Comparison of ENCODE assay signal across 8 cellular contexts in the genomic region with DNA sequence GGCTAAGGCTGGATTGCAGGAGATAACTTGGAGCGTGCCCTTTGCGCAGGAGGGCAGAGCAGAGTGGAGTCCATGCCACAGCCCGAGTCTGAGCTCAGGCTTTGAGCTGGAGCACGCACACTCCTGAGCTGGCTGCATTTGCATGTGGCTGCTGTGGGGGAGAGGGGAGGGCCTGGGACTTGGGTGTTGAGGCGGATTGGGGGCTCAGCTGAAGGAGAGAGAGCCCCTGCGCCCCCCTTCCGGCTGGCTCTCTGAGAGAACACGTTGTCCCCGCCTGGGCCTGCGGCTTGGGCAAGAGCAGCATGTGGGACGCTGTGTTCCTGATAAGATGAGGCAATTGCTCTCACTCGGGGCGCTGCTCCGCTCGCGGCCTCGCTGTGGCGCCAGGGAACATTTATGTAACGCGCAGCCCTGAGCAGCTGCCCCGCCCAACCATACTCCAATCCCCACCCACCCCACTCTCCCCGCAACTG. TPM values are rescaled to one million over a fixed set of nuclear protein-coding genes. Genes with fewer than 3 reads are reported as not detected.
DNase-seq lines count a peak whose midpoint lies in the region; ATAC-seq and TF ChIP-seq lines count a peak whose summit lies in the region.

No MANE protein-coding gene starts in this region.

- peak; percentile 54 for ATAC-seq in GM19397 (IDR thresholded peaks at IDR 0.05; ENCODE audit: unreplicated experiment)
- ATAC-seq in left lung = peak; percentile 89

- CTCF ChIA-PET in AG04449 (lab: Yijun Ruan, JAX) = interaction anchor here (0.9 to 4.6 kb wide), 9 partner anchors 8 to 129 kb away, joined by 3 to 53 read pairs (median 5); no protein-coding TSS in a partner anchor

- DNase-seq in AG04449 (ENCODE audit: low read depth, low spot score) (no peak), cerebellar nuclear complex (lab: John Stamatoyannopoulos, UW) (peak; percentile 75 to 88), left lung (peak; percentile 90 to 96), DMS53 treated with DMSO at 0.1 percent for 48 hours (lab: John Stamatoyannopoulos, UW; ENCODE audit: unreplicated experiment) (no peak)
- peak; percentile 89 for DNase-seq in activated CD4-positive, alpha-beta T cell treated with anti-CD3 and anti-CD28 coated beads for 48 hours
- DNase-seq in stimulated activated CD4-positive, alpha-beta T cell treated with anti-CD3 and anti-CD28 coated beads, Interleukin-4, amount 100 ng/mL, for 1 hour = peak; percentile 81

- peaks cover 8% of the 10 kb centered on the region; the same call in 1 of the 2 replicates for H4K20me1 ChIP-seq in KMS-11 (ENCODE audit: insufficient read depth)

- H3K4me3 ChIP-seq in AG04449 (ENCODE audit: low read depth, low read length) = no peak overlapping the region
- H3K4me3 ChIP-seq in KMS-11 (IDR thresholded peaks at IDR 0.05; ENCODE audit: insufficient read depth, low read depth, low read length) = no peak overlapping the region
- H3K4me3 ChIP-seq in left lung = peak overlapping the region in 1 of 2 donors; percentile 8

- H3K27me3 ChIP-seq in KMS-11 (ENCODE audit: insufficient read depth, low read depth) = no peaks in the 10 kb centered on the region
- H3K27me3 ChIP-seq in left lung = no peaks in the 10 kb centered on the region

- peaks cover 97% of the 10 kb centered on the region for H3K79me2 ChIP-seq in KMS-11 (ENCODE audit: insufficient read depth, low read depth)

- H3K36me3 ChIP-seq in KMS-11 (ENCODE audit: insufficient read depth) = no peaks in the 10 kb centered on the region
- no peaks in the 10 kb centered on the region for H3K36me3 ChIP-seq in left lung

- H3K27ac ChIP-seq in KMS-11 = peak overlapping the region; percentile 79
- peak overlapping the region; percentile 86 to 94 for H3K27ac ChIP-seq in left lung

- H3K9ac ChIP-seq in KMS-11 = peak overlapping the region; percentile 73; the same call in 1 of the 2 replicates

- intact Hi-C loops in left lung (cut with DNase I) = no loop called here

- H3K9me3 ChIP-seq in left lung = no peaks in the 10 kb centered on the region

- POLR2A ChIA-PET in AG04449 (lab: Yijun Ruan, JAX) = interaction anchor here (1.6 kb wide), 1 partner anchor 9 kb away, joined by 6 read pairs; no protein-coding TSS in a partner anchor

- no peak overlapping the region for H2AFZ ChIP-seq in KMS-11 (ENCODE audit: low read depth)

- H3K4me1 ChIP-seq in KMS-11 (ENCODE audit: low read depth, poor library complexity, severe bottlenecking) (peaks cover 99% of the 10 kb centered on the region), left lung (peaks cover 57 to 99% of the 10 kb centered on the region in 2 donors)

- H3K4me2 ChIP-seq in KMS-11 = peak overlapping the region; percentile 60; the same call in 1 of the 2 replicates

- TF ChIP-seq CTCF in AG04449 (IDR thresholded peaks at IDR 0.05; ENCODE audit: insufficient read depth, low read length, missing control alignments) (peak; percentile 47), KMS-11 (conservative IDR thresholded peaks at IDR 0.05; ENCODE audit: low read depth, low read length) (no peak), left lung (IDR thresholded peaks at IDR 0.05) (peak; percentile 20 to 59)

RNA-seq across cellular contexts. Expression of gene KLF13, which starts 39.1 kb away (rescaled TPM):
- 100 to 1,000 TPM; 110 to 116 TPM for total RNA-seq in left lung

Comparison
In these comparisons a context has a peak if more than half of its experiments do, and no peak if none do; other contexts are left out.
1. DNase-seq: peak in activated CD4-positive, alpha-beta T cell treated with anti-CD3 and anti-CD28 coated beads for 48 hours (single experiment), cerebellar nuclear complex (2 of 2), left lung (2 of 2) and stimulated activated CD4-positive, alpha-beta T cell treated with anti-CD3 and anti-CD28 coated beads, Interleukin-4, amount 100 ng/mL, for 1 hour (single experiment); none in AG04449 (single experiment) and DMS53 treated with DMSO at 0.1 percent for 48 hours (single experiment).